Comparison of ENCODE assay signal across 21 cellular contexts in genomic region chr22:19991645-19992451, GRCh38. TPM values are rescaled to one million over a fixed set of nuclear protein-coding genes. Genes with fewer than 3 reads are reported as not detected.
A peak's percentile ranks its signal among the peaks of the same experiment; 100 is the strongest.
DNase-seq lines count a peak whose midpoint lies in the region; TF ChIP-seq lines count a peak whose summit lies in the region.
"Had no signal": no experiment of that assay in that cellular context is flagged by ENCODE, and none has a peak within 500 bp of the region (broad histone marks: within the 10 kb centered on the region; RNA-seq: fewer than 3 reads in every experiment).

No MANE protein-coding gene starts in this region.

- no peaks in the 10 kb centered on the region for H3K36me3 Mint-ChIP-seq in endodermal cell (ENCODE audit: low read depth)
- H3K36me3 Mint-ChIP-seq: CD8-positive, alpha-beta memory T cell; naive B cell had no signal

- H3K4me1 ChIP-seq in SJCRH30 = peaks cover 36% of the 10 kb centered on the region
- no peaks in the 10 kb centered on the region for H3K4me1 ChIP-seq in hepatocyte (ENCODE audit: insufficient read depth)
- H3K4me1 ChIP-seq in endodermal cell (ENCODE audit: control insufficient read depth, insufficient read depth, low read length) = no peaks in the 10 kb centered on the region
- H3K4me1 ChIP-seq: breast epithelium had no signal

- no peak overlapping the region for H3K4me2 ChIP-seq in hepatocyte
- H3K4me2 ChIP-seq: PC-9 had no signal

- no peaks in the 10 kb centered on the region for H3K79me2 ChIP-seq in hepatocyte

- H3K4me1 Mint-ChIP-seq in endodermal cell = no peaks in the 10 kb centered on the region

- H3K4me3 Mint-ChIP-seq in endodermal cell = no peak overlapping the region
- H3K4me3 Mint-ChIP-seq: activated T-cell treated with anti-CD3 and anti-CD28 coated beads, Interleukin-2, amount 50 U/mL, for 24 hours; CD8-positive, alpha-beta memory T cell; naive B cell; stimulated activated naive CD8-positive, alpha-beta T cell treated with anti-CD3 and anti-CD28 coated beads, Interleukin-15, Interleukin-2, amounts not matched to agents 100 ng/mL and 50 ng/mL, for 24 hours had no signal

- no peaks in the 10 kb centered on the region for H3K9me2 ChIP-seq in hepatocyte (replicated peaks; ENCODE audit: insufficient read depth)

- DNase-seq in Ammon's horn (ENCODE audit: low spot score) = peak; percentile 58
- DNase-seq in SJCRH30 = peak; percentile 88 to 94
- DNase-seq in fibroblast of peridontal ligament (ENCODE audit: extremely low read depth) = peak; percentile 29
- peak; percentile 70 for DNase-seq in posterior vena cava (ENCODE audit: low spot score)
- no peak for DNase-seq in hepatocyte (ENCODE audit: low spot score)
- no peak for DNase-seq in NCI-H1694 (lab: John Stamatoyannopoulos, UW)
- DNase-seq in NCI-H510A (lab: John Stamatoyannopoulos, UW) = no peak
- DNase-seq in endodermal cell = no peak
- DNase-seq: activated CD4-positive, alpha-beta T cell treated with anti-CD3 and anti-CD28 coated beads, Interleukin-2, amount 50 U/mL, for 4 hours; activated naive CD4-positive, alpha-beta T cell treated with anti-CD3 and anti-CD28 coated beads, Interleukin-2, amount 50 U/mL, for 16 hours; activated T-cell treated with anti-CD3 and anti-CD28 coated beads, Interleukin-2, amount 50 U/mL, for 24 hours; CD8-positive, alpha-beta memory T cell; effector CD4-positive, alpha-beta T cell; naive B cell; NCI-H1417 treated with DMSO at 0.1 percent for 48 hours; PC-9; stimulated activated CD4-positive, alpha-beta T cell treated with anti-CD3 and anti-CD28 coated beads, Interleukin-15, amount 100 ng/mL, for 24 hours had no signal

- H3K27ac Mint-ChIP-seq in endodermal cell = no peak overlapping the region
- H3K27ac Mint-ChIP-seq: activated T-cell treated with anti-CD3 and anti-CD28 coated beads, Interleukin-2, amount 50 U/mL, for 24 hours; CD8-positive, alpha-beta memory T cell; stimulated activated naive CD8-positive, alpha-beta T cell treated with anti-CD3 and anti-CD28 coated beads, Interleukin-15, Interleukin-2, amounts not matched to agents 100 ng/mL and 50 ng/mL, for 24 hours had no signal

- H3K27me3 Mint-ChIP-seq in endodermal cell (ENCODE audit: insufficient read depth) = peaks cover 1% of the 10 kb centered on the region
- H3K27me3 Mint-ChIP-seq: activated T-cell treated with anti-CD3 and anti-CD28 coated beads, Interleukin-2, amount 50 U/mL, for 24 hours; stimulated activated naive CD8-positive, alpha-beta T cell treated with anti-CD3 and anti-CD28 coated beads, Interleukin-15, Interleukin-2, amounts not matched to agents 100 ng/mL and 50 ng/mL, for 24 hours had no signal

- no peak overlapping the region for H2AFZ ChIP-seq in hepatocyte
- H2AFZ ChIP-seq: PC-9 had no signal

- H3K27ac ChIP-seq in SJCRH30 = peak overlapping the region; percentile 41
- H3K27ac ChIP-seq in hepatocyte = no peak overlapping the region
- H3K27ac ChIP-seq in endodermal cell (ENCODE audit: low read depth, low read length) = no peak overlapping the region
- H3K27ac ChIP-seq: left lung, PC-9, vagina had no signal

- WGBS in hepatocyte (ENCODE audit: low lambda C conversion rate, missing lambda C conversion rate) = 89% methylated on average over 23 of the region's 23 CpGs
- WGBS in endodermal cell (ENCODE audit: insufficient coverage in 1 of 2, insufficient read length in 1 of 2), 2 experiments = 91 to 100% methylated on average over 15 to 23 of the region's 23 CpGs

- H3K36me3 ChIP-seq in SJCRH30 (no peaks in the 10 kb centered on the region), hepatocyte (replicated peaks; ENCODE audit: insufficient read depth, low read depth) (no peaks in the 10 kb centered on the region), endodermal cell (ENCODE audit: control insufficient read depth, insufficient read depth, low read length) (no peaks in the 10 kb centered on the region)
- H3K36me3 ChIP-seq: breast epithelium, left lung, vagina had no signal

- H3K9ac ChIP-seq in endodermal cell (ENCODE audit: extremely low read depth, low read length, poor library complexity, severe bottlenecking) = no peak overlapping the region

- H3K27me3 ChIP-seq in SJCRH30 = no peaks in the 10 kb centered on the region
- H3K27me3 ChIP-seq in hepatocyte = no peaks in the 10 kb centered on the region
- H3K27me3 ChIP-seq in endodermal cell (ENCODE audit: control insufficient read depth, insufficient read depth, low read length, poor library complexity, severe bottlenecking) = no peaks in the 10 kb centered on the region
- H3K27me3 ChIP-seq: breast epithelium, left lung, vagina had no signal

- no peaks in the 10 kb centered on the region for H4K20me1 ChIP-seq in hepatocyte (ENCODE audit: insufficient read depth, poor library complexity, severe bottlenecking)

- H3K4me3 ChIP-seq in SJCRH30 = no peak overlapping the region
- H3K4me3 ChIP-seq in hepatocyte = no peak overlapping the region
- no peak overlapping the region for H3K4me3 ChIP-seq in endodermal cell (ENCODE audit: low read length)
- H3K4me3 ChIP-seq: breast epithelium, left lung, PC-9, vagina had no signal

- TF ChIP-seq CTCF in hepatocyte (IDR thresholded peaks at IDR 0.05; ENCODE audit: poor library complexity) (no peak), endodermal cell (conservative IDR thresholded peaks at IDR 0.05) (no peak)

- H3K9me3 Mint-ChIP-seq in endodermal cell = no peaks in the 10 kb centered on the region
- H3K9me3 Mint-ChIP-seq: activated T-cell treated with anti-CD3 and anti-CD28 coated beads, Interleukin-2, amount 50 U/mL, for 24 hours; CD8-positive, alpha-beta memory T cell; naive B cell; stimulated activated naive CD8-positive, alpha-beta T cell treated with anti-CD3 and anti-CD28 coated beads, Interleukin-15, Interleukin-2, amounts not matched to agents 100 ng/mL and 50 ng/mL, for 24 hours had no signal

- intact Hi-C loops in posterior vena cava (cut with DNase I) = no loop called here

- H3K9me3 ChIP-seq in SJCRH30 (replicated peaks) (no peaks in the 10 kb centered on the region), hepatocyte (ENCODE audit: low read depth) (no peaks in the 10 kb centered on the region), endodermal cell (ENCODE audit: control insufficient read depth, low read length) (no peaks in the 10 kb centered on the region)
- H3K9me3 ChIP-seq: breast epithelium, left lung, vagina had no signal

RNA-seq across cellular contexts. Expression of gene ARVCF, which starts 24.8 kb away (rescaled TPM):
- 4.2 and 9.0 TPM in 2 replicates for total RNA-seq in SJCRH30 (2014; rRNA removed; shearing (Covaris generic))
- total RNA-seq in posterior vena cava = 10 to 100 TPM; 20.1 to 21.3 TPM
- 21.6 and 32.5 TPM in 2 replicates for total RNA-seq in hepatocyte
- polyA plus RNA-seq in hepatocyte = 23.8 and 25.8 TPM in 2 replicates
- total RNA-seq in endodermal cell = 10 to 100 TPM; 48.3 to 61.3 TPM
- polyA plus RNA-seq in endodermal cell (2013, experiment 1 of 2) = 71.1 TPM
- polyA plus RNA-seq in endodermal cell (2013, experiment 2 of 2) = 66.0 TPM

RNA-seq across cellular contexts. Expression of gene TANGO2, which starts 29.1 kb away (rescaled TPM):
- total RNA-seq in SJCRH30 (2014; rRNA removed; shearing (Covaris generic)) = 8.1 and 9.4 TPM in 2 replicates
- total RNA-seq in posterior vena cava (10 to 100 TPM; 28.4 to 31.1 TPM), hepatocyte (21.4 and 26.2 TPM in 2 replicates), endodermal cell (10 to 100 TPM; 19.9 to 21.8 TPM)
- polyA plus RNA-seq in hepatocyte = 20.8 and 24.4 TPM in 2 replicates
- polyA plus RNA-seq in endodermal cell (2013, experiment 1 of 2) = 8.5 TPM
- polyA plus RNA-seq in endodermal cell (2013, experiment 2 of 2) = 9.2 TPM

RNA-seq across cellular contexts. Expression of gene TXNRD2, which starts 50.2 kb away (rescaled TPM):
- 17.0 and 17.2 TPM in 2 replicates for total RNA-seq in SJCRH30 (2014; rRNA removed; shearing (Covaris generic))
- 10 to 100 TPM; 13.9 to 19.2 TPM for total RNA-seq in posterior vena cava
- 0.60 TPM in 1 of 2 replicates, not detected in the other for total RNA-seq in hepatocyte
- 1.6 and 2.1 TPM in 2 replicates for polyA plus RNA-seq in hepatocyte
- total RNA-seq in endodermal cell = 10 to 100 TPM in 1 of 2 donors, 1 to 10 TPM in 1; 7.3 to 13.6 TPM
- 11.2 TPM for polyA plus RNA-seq in endodermal cell (2013, experiment 1 of 2)
- 12.2 TPM for polyA plus RNA-seq in endodermal cell (2013, experiment 2 of 2)

RNA-seq across cellular contexts. Expression of gene COMT, which starts 50.3 kb away (rescaled TPM):
- 69.2 and 74.6 TPM in 2 replicates for total RNA-seq in SJCRH30 (2014; rRNA removed; shearing (Covaris generic))
- 10 to 100 TPM; 81.7 to 95.4 TPM for total RNA-seq in posterior vena cava
- 74.5 and 78.2 TPM in 2 replicates for total RNA-seq in hepatocyte
- polyA plus RNA-seq in hepatocyte = 129 and 153 TPM in 2 replicates
- 10 to 100 TPM; 26.6 to 27.8 TPM for total RNA-seq in endodermal cell
- 84.5 TPM for polyA plus RNA-seq in endodermal cell (2013, experiment 1 of 2)
- 77.3 TPM for polyA plus RNA-seq in endodermal cell (2013, experiment 2 of 2)

Comparison
In these comparisons a context has a peak if more than half of its experiments do, and no peak if none do; other contexts are left out.
1. DNase-seq: peak in Ammon's horn (single experiment), SJCRH30 (2 of 2), fibroblast of peridontal ligament (single experiment) and posterior vena cava (single experiment); none in hepatocyte (single experiment), NCI-H1694 (single experiment), NCI-H510A (single experiment) and endodermal cell (single experiment).